ENCODE assay signal across 30 cellular contexts in the genomic region with DNA sequence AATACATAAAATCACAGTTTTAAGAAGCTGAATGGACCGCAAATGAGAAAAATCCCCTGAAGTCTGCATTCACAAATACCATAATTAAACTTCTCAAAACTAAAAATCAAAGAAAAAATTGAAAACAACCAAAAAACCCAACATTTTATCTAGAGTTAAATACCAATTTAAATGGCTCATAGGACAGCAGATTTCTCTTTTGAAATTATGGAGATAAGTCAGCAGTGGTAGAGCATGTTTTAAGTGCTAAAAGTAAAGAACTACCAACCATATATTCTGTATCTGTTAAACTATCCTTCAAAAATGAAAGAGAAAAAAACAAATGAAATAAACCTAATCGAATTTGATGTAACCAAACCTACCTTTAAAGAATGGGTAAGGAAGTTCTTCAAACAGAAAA.
"Had no signal": no experiment of that assay in that cellular context is flagged by ENCODE, and none has a peak within 500 bp of the region (broad histone marks: within the 10 kb centered on the region; RNA-seq: fewer than 3 reads in every experiment).

No MANE protein-coding gene starts in this region.

- H3K36me3 ChIP-seq: ascending aorta, cardiac muscle cell, MG63 had no signal

- H3K27ac Mint-ChIP-seq: activated CD4-positive, alpha-beta T cell treated with anti-CD3 and anti-CD28 coated beads for 36 hours; activated CD4-positive, alpha-beta T cell treated with anti-CD3 and anti-CD28 coated beads, Interleukin-2, amount 10 ng/mL, durations not matched to agents 7 days and 5 days; activated CD8-positive, alpha-beta T cell treated with anti-CD3 and anti-CD28 coated beads, Interleukin-2, amount 10 ng/mL, durations not matched to agents 7 days and 5 days; activated naive CD4-positive, alpha-beta T cell treated with anti-CD3 and anti-CD28 coated beads, Interleukin-2, amount 50 U/mL, for 24 hours; activated naive CD8-positive, alpha-beta T cell treated with anti-CD3 and anti-CD28 coated beads, Interleukin-2, amount 10 ng/mL, durations not matched to agents 7 days and 5 days; activated T-cell treated with anti-CD3 and anti-CD28 coated beads, Interleukin-2, amount 50 U/mL, for 24 hours; activated T-helper 2 cell treated with anti-CD3 and anti-CD28 coated beads, Interferon-gamma antibody, Interleukin-2, Interleukin-4, amounts not matched to agents 10 μg/mL and 5 μg/mL and 100 μg/mL, durations not matched to agents 14 hours and 24 hours and 36 hours had no signal

- H3K9me3 Mint-ChIP-seq: activated naive CD4-positive, alpha-beta T cell treated with anti-CD3 and anti-CD28 coated beads, Interleukin-2, amount 50 U/mL, for 24 hours; central memory CD8-positive, alpha-beta T cell had no signal

- H3K4me3 ChIP-seq: ascending aorta, cardiac muscle cell, coronary artery, MG63, PC-9 had no signal

- DNase-seq: activated CD4-positive, alpha-beta T cell treated with anti-CD3 and anti-CD28 coated beads for 36 hours; activated CD4-positive, alpha-beta T cell treated with anti-CD3 and anti-CD28 coated beads, Interleukin-2, amount 10 ng/mL, durations not matched to agents 7 days and 5 days; activated CD4-positive, alpha-beta T cell treated with anti-CD3 and anti-CD28 coated beads, Interleukin-2, amount 50 U/mL, for 48 hours; activated CD8-positive, alpha-beta T cell treated with anti-CD3 and anti-CD28 coated beads, Interleukin-2, amount 10 ng/mL, durations not matched to agents 7 days and 5 days; activated gamma-delta T cell; activated naive CD4-positive, alpha-beta T cell treated with Interleukin-2 at 50 U/mL for 16 hours; activated naive CD8-positive, alpha-beta T cell treated with anti-CD3 and anti-CD28 coated beads, Interleukin-2, amount 10 ng/mL, durations not matched to agents 7 days and 5 days; activated T-cell treated with anti-CD3 and anti-CD28 coated beads, Interleukin-2, amount 50 U/mL, for 24 hours; amygdala; Karpas-422; MG63; NCI-H1048; NCI-H1105 treated with DMSO at 0.1 percent for 48 hours; NCI-H1436; NCI-H187; NCI-H2029 treated with DMSO at 0.1 percent for 48 hours; NCI-H2107; NCI-H510A; NCI-H526; NCI-H748 treated with DMSO at 0.1 percent for 48 hours; NK-92 treated with Interleukin-12 subunit alpha and Interleukin-12 subunit beta, amount 100 ng/mL, for 24 hours; PC-9; Right ventricle myocardium superior had no signal

- H3K27me3 Mint-ChIP-seq: activated CD4-positive, alpha-beta T cell treated with anti-CD3 and anti-CD28 coated beads for 36 hours; activated CD4-positive, alpha-beta T cell treated with anti-CD3 and anti-CD28 coated beads, Interleukin-2, amount 10 ng/mL, durations not matched to agents 7 days and 5 days; activated naive CD4-positive, alpha-beta T cell treated with anti-CD3 and anti-CD28 coated beads, Interleukin-2, amount 50 U/mL, for 24 hours; activated naive CD8-positive, alpha-beta T cell treated with anti-CD3 and anti-CD28 coated beads, Interleukin-2, amount 10 ng/mL, durations not matched to agents 7 days and 5 days; activated T-cell treated with anti-CD3 and anti-CD28 coated beads, Interleukin-2, amount 50 U/mL, for 24 hours; central memory CD8-positive, alpha-beta T cell had no signal

- H3K9me3 ChIP-seq: ascending aorta had no signal

- H3K4me1 ChIP-seq: ascending aorta had no signal

- H3K4me3 Mint-ChIP-seq: activated CD4-positive, alpha-beta T cell treated with anti-CD3 and anti-CD28 coated beads for 36 hours; activated CD4-positive, alpha-beta T cell treated with anti-CD3 and anti-CD28 coated beads, Interleukin-2, amount 10 ng/mL, durations not matched to agents 7 days and 5 days; activated CD8-positive, alpha-beta T cell treated with anti-CD3 and anti-CD28 coated beads, Interleukin-2, amount 10 ng/mL, durations not matched to agents 7 days and 5 days; activated naive CD4-positive, alpha-beta T cell treated with anti-CD3 and anti-CD28 coated beads, Interleukin-2, amount 50 U/mL, for 24 hours; activated naive CD8-positive, alpha-beta T cell treated with anti-CD3 and anti-CD28 coated beads, Interleukin-2, amount 10 ng/mL, durations not matched to agents 7 days and 5 days; activated T-cell treated with anti-CD3 and anti-CD28 coated beads, Interleukin-2, amount 50 U/mL, for 24 hours; central memory CD8-positive, alpha-beta T cell had no signal

- H3K27ac ChIP-seq: ascending aorta, cardiac muscle cell, coronary artery, PC-9 had no signal

- H3K27me3 ChIP-seq: ascending aorta, cardiac muscle cell, MG63 had no signal

- H3K4me1 Mint-ChIP-seq: activated CD4-positive, alpha-beta T cell treated with anti-CD3 and anti-CD28 coated beads for 36 hours; activated CD4-positive, alpha-beta T cell treated with anti-CD3 and anti-CD28 coated beads, Interleukin-2, amount 10 ng/mL, durations not matched to agents 7 days and 5 days; activated naive CD4-positive, alpha-beta T cell treated with anti-CD3 and anti-CD28 coated beads, Interleukin-2, amount 50 U/mL, for 24 hours; activated naive CD8-positive, alpha-beta T cell treated with anti-CD3 and anti-CD28 coated beads, Interleukin-2, amount 10 ng/mL, durations not matched to agents 7 days and 5 days; central memory CD8-positive, alpha-beta T cell had no signal

- ATAC-seq: activated CD4-positive, alpha-beta T cell treated with anti-CD3 and anti-CD28 coated beads for 36 hours; activated CD4-positive, CD25-positive, alpha-beta regulatory T cell treated with anti-CD3 and anti-CD28 coated beads, Interleukin-2, amount 50 U/mL, for 24 hours; activated CD8-positive, alpha-beta T cell treated with anti-CD3 and anti-CD28 coated beads, Interleukin-2, amount 10 ng/mL, durations not matched to agents 7 days and 5 days had no signal
